1 cellular context compared by ENCODE assay signal in the genomic region with DNA sequence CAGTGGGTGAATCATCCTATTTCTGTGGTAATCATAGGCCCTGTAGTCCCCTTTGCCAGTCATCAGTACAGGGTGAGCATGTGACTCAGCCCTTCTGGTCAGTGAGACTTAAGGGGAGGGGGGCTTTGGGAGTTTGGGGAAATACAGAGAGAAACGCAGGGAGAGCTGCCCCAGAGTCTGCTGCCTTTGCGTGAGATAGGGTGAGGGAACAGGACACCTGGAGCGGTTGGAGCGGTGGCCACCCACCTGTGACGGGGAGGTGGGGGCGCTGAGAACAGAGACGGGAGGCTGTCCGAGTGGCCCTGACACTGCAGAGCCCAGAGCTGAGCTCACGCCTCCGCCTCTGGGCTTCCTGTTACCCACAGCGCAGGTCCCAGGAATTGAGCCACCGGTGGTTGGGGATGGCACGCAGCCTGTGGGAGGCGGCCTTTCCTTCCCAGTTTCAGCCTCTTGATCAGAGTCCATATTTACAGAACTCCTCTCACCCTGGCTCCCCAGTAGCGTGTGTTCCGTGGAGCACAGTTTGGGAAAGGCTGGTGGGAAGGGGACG.
TF ChIP-seq lines count a peak whose summit lies in the region.

No MANE protein-coding gene starts in this region.

TF ChIP-seq in HepG2, 621 proteins besides CTCF, POLR2A, EP300 and RAD21 (continued from another document):
- TF ChIP-seq NR2F1 (CRISPR knock-in tag; IDR thresholded peaks at IDR 0.05) (no peak), ISL2 (CRISPR knock-in tag; IDR thresholded peaks at IDR 0.05) (no peak), THAP9 (CRISPR knock-in tag; IDR thresholded peaks at IDR 0.05; ENCODE audit: borderline replicate concordance) (0 out of 2 replicates have a peak, but pooled peaks have one; percentile 9), ZFP36L2 (CRISPR knock-in tag; IDR thresholded peaks at IDR 0.05) (no peak), NFYC (CRISPR knock-in tag; IDR thresholded peaks at IDR 0.05) (no peak), MEIS2 (CRISPR knock-in tag; IDR thresholded peaks at IDR 0.05) (no peak), MAFK (conservative IDR thresholded peaks at IDR 0.05 in 1 of 2, IDR thresholded peaks at IDR 0.05 in 1 of 2; ENCODE audit: low read length in 2 of 2) (no peak), ZNF776 (CRISPR knock-in tag; IDR thresholded peaks at IDR 0.05) (no peak), ZNF430 (CRISPR knock-in tag; IDR thresholded peaks at IDR 0.05) (no peak), PCBP1 (IDR thresholded peaks at IDR 0.05; ENCODE audit: borderline replicate concordance, low read depth, low read length) (no peak), ZNF234 (CRISPR knock-in tag; conservative IDR thresholded peaks at IDR 0.05) (no peak), GFI1 (CRISPR knock-in tag; IDR thresholded peaks at IDR 0.05; ENCODE audit: borderline replicate concordance) (no peak), ATRX (CRISPR knock-in tag; IDR thresholded peaks at IDR 0.05; ENCODE audit: borderline replicate concordance) (no peak), GATAD2A (CRISPR knock-in tag; IDR thresholded peaks at IDR 0.05) (peak; percentile 42; the same call in 1 of the 2 replicates), GTF3A (CRISPR knock-in tag; conservative IDR thresholded peaks at IDR 0.05) (no peak), ZNF644 (CRISPR knock-in tag; IDR thresholded peaks at IDR 0.05; ENCODE audit: low read depth) (0 out of 2 replicates have a peak, but pooled peaks have one; percentile 36), CBX5 (CRISPR knock-in tag; IDR thresholded peaks at IDR 0.05; ENCODE audit: borderline replicate concordance) (0 out of 2 replicates have a peak, but pooled peaks have one; percentile 35), ZNF816 (CRISPR knock-in tag; IDR thresholded peaks at IDR 0.05; ENCODE audit: borderline replicate concordance) (no peak), HDAC1 (CRISPR knock-in tag; IDR thresholded peaks at IDR 0.05) (0 out of 2 replicates have a peak, but pooled peaks have one; percentile 21), ZNF850 (CRISPR knock-in tag; conservative IDR thresholded peaks at IDR 0.05) (no peak), THRA (CRISPR knock-in tag; IDR thresholded peaks at IDR 0.05; ENCODE audit: borderline replicate concordance) (peak; percentile 14; the same call in 1 of the 2 replicates), POLR2AphosphoS2 (IDR thresholded peaks at IDR 0.05; ENCODE audit: low read depth, low read length) (no peak), FOSL2 (CRISPR knock-in tag; IDR thresholded peaks at IDR 0.05) (0 out of 2 replicates have a peak, but pooled peaks have one; percentile 6), ZNF7 (CRISPR knock-in tag; IDR thresholded peaks at IDR 0.05) (no peak)
- TF ChIP-seq, protein P1, sequence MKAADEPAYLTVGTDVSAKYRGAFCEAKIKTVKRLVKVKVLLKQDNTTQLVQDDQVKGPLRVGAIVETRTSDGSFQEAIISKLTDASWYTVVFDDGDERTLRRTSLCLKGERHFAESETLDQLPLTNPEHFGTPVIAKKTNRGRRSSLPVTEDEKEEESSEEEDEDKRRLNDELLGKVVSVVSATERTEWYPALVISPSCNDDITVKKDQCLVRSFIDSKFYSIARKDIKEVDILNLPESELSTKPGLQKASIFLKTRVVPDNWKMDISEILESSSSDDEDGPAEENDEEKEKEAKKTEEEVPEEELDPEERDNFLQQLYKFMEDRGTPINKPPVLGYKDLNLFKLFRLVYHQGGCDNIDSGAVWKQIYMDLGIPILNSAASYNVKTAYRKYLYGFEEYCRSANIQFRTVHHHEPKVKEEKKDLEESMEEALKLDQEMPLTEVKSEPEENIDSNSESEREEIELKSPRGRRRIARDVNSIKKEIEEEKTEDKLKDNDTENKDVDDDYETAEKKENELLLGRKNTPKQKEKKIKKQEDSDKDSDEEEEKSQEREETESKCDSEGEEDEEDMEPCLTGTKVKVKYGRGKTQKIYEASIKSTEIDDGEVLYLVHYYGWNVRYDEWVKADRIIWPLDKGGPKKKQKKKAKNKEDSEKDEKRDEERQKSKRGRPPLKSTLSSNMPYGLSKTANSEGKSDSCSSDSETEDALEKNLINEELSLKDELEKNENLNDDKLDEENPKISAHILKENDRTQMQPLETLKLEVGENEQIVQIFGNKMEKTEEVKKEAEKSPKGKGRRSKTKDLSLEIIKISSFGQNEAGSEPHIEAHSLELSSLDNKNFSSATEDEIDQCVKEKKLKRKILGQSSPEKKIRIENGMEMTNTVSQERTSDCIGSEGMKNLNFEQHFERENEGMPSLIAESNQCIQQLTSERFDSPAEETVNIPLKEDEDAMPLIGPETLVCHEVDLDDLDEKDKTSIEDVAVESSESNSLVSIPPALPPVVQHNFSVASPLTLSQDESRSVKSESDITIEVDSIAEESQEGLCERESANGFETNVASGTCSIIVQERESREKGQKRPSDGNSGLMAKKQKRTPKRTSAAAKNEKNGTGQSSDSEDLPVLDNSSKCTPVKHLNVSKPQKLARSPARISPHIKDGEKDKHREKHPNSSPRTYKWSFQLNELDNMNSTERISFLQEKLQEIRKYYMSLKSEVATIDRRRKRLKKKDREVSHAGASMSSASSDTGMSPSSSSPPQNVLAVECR (CRISPR knock-in tag; IDR thresholded peaks at IDR 0.05; ENCODE audit: borderline replicate concordance) = peak; percentile 48; the same call in 1 of the 2 replicates
- TF ChIP-seq, protein P2, sequence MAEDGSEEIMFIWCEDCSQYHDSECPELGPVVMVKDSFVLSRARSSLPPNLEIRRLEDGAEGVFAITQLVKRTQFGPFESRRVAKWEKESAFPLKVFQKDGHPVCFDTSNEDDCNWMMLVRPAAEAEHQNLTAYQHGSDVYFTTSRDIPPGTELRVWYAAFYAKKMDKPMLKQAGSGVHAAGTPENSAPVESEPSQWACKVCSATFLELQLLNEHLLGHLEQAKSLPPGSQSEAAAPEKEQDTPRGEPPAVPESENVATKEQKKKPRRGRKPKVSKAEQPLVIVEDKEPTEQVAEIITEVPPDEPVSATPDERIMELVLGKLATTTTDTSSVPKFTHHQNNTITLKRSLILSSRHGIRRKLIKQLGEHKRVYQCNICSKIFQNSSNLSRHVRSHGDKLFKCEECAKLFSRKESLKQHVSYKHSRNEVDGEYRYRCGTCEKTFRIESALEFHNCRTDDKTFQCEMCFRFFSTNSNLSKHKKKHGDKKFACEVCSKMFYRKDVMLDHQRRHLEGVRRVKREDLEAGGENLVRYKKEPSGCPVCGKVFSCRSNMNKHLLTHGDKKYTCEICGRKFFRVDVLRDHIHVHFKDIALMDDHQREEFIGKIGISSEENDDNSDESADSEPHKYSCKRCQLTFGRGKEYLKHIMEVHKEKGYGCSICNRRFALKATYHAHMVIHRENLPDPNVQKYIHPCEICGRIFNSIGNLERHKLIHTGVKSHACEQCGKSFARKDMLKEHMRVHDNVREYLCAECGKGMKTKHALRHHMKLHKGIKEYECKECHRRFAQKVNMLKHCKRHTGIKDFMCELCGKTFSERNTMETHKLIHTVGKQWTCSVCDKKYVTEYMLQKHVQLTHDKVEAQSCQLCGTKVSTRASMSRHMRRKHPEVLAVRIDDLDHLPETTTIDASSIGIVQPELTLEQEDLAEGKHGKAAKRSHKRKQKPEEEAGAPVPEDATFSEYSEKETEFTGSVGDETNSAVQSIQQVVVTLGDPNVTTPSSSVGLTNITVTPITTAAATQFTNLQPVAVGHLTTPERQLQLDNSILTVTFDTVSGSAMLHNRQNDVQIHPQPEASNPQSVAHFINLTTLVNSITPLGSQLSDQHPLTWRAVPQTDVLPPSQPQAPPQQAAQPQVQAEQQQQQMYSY (CRISPR knock-in tag; IDR thresholded peaks at IDR 0.05) = no peak
- TF ChIP-seq, protein P3, sequence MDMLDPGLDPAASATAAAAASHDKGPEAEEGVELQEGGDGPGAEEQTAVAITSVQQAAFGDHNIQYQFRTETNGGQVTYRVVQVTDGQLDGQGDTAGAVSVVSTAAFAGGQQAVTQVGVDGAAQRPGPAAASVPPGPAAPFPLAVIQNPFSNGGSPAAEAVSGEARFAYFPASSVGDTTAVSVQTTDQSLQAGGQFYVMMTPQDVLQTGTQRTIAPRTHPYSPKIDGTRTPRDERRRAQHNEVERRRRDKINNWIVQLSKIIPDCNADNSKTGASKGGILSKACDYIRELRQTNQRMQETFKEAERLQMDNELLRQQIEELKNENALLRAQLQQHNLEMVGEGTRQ (IDR thresholded peaks at IDR 0.05; ENCODE audit: low read depth, low read length) = no peak
- TF ChIP-seq, protein P3 (CRISPR knock-in tag; IDR thresholded peaks at IDR 0.05; ENCODE audit: borderline replicate concordance) = no peak
